8 cellular contexts compared by ENCODE assay signal in the genomic region with DNA sequence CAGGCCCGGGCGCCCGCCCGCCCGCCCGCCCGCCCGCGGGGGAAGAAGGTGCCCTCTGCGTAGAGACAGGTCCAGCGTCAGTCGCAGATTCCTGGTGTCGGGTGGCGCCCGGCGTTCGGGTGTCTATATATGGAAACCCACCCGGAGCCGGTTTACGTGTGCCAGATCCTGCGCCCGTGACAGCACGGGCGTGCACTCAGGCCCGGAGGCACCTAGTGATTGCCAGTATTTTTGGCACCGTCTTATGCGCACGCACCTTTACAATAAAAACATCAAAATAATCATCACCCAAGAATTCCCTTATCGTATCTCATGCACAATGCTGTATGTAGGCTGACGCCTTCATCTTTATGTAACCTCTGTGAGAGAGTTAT. TPM values are rescaled to one million over a fixed set of nuclear protein-coding genes. Genes with fewer than 3 reads are reported as not detected.
DNase-seq lines count a peak whose midpoint lies in the region; ATAC-seq and TF ChIP-seq lines count a peak whose summit lies in the region.

No MANE protein-coding gene starts in this region.

- peaks cover 8% of the 10 kb centered on the region; the same call in 1 of the 2 replicates for H3K4me1 ChIP-seq in Caco-2
- peaks cover 18% of the 10 kb centered on the region for H3K4me1 ChIP-seq in Karpas-422 (ENCODE audit: low read length)
- H3K4me1 ChIP-seq in neuron (ENCODE audit: insufficient read depth, low read length) = peaks cover 13% of the 10 kb centered on the region

- no peak for DNase-seq in Caco-2
- peak; percentile 67 for DNase-seq in Karpas-422
- DNase-seq in activated T-helper 1 cell treated with anti-CD3 and anti-CD28 coated beads, Interleukin-12 subunit alpha, Interleukin-12 subunit beta, Interleukin-2, Interleukin-4 antibody, amounts not matched to agents 30 ng/mL and 10 ng/mL and 1 ng/mL, durations not matched to agents 14 hours and 24 hours and 36 hours (ENCODE audit: low spot score) = no peak
- peak; percentile 25 for DNase-seq in germinal center (ENCODE audit: low spot score)
- DNase-seq in KG1 (lab: John Stamatoyannopoulos, UW) = no peak

- no peaks in the 10 kb centered on the region for H3K9me3 Mint-ChIP-seq in Caco-2 (ENCODE audit: unreplicated experiment)
- H3K9me3 Mint-ChIP-seq in activated T-helper 1 cell treated with anti-CD3 and anti-CD28 coated beads, Interleukin-12 subunit alpha, Interleukin-12 subunit beta, Interleukin-2, Interleukin-4 antibody, amounts not matched to agents 30 ng/mL and 10 ng/mL and 1 ng/mL, durations not matched to agents 14 hours and 24 hours and 36 hours = no peaks in the 10 kb centered on the region

- no peak for TF ChIP-seq CTCF in Caco-2 (IDR thresholded peaks at IDR 0.05; ENCODE audit: insufficient read depth in 1 of 2, low read depth in 1 of 2, low read length in 1 of 2, severe bottlenecking in 1 of 2, unreplicated experiment in 1 of 2)

- no peaks in the 10 kb centered on the region for H3K9me3 ChIP-seq in Caco-2
- H3K9me3 ChIP-seq in Karpas-422 (ENCODE audit: low read length) = no peaks in the 10 kb centered on the region
- no peaks in the 10 kb centered on the region for H3K9me3 ChIP-seq in neuron (ENCODE audit: low read length)

- no peak overlapping the region for H3K27ac ChIP-seq in Karpas-422 (ENCODE audit: low read length)

- H3K9me2 ChIP-seq in Karpas-422 (replicated peaks; ENCODE audit: insufficient read depth, low read length) = no peaks in the 10 kb centered on the region

- peaks cover 26% of the 10 kb centered on the region for H3K36me3 Mint-ChIP-seq in Caco-2 (ENCODE audit: insufficient read depth, unreplicated experiment)
- H3K36me3 Mint-ChIP-seq in activated T-helper 1 cell treated with anti-CD3 and anti-CD28 coated beads, Interleukin-12 subunit alpha, Interleukin-12 subunit beta, Interleukin-2, Interleukin-4 antibody, amounts not matched to agents 30 ng/mL and 10 ng/mL and 1 ng/mL, durations not matched to agents 14 hours and 24 hours and 36 hours (ENCODE audit: low read depth) = peaks cover 1% of the 10 kb centered on the region

- H4K20me1 ChIP-seq in Karpas-422 (ENCODE audit: insufficient read depth, low read depth, low read length) = 0 out of 2 replicates have a peak, but pooled peaks cover 6% of the 10 kb centered on the region

- no peak overlapping the region for H2AFZ ChIP-seq in Karpas-422 (ENCODE audit: low read length)
- H2AFZ ChIP-seq in neuron (ENCODE audit: low read depth, low read length) = no peak overlapping the region

- intact Hi-C loops in Caco-2 (cut with micrococcal nuclease; ENCODE audit: unreplicated experiment) = loop anchor here (2.0 to 10.0 kb wide), 2 partner anchors 161 to 251 kb away; partner anchors contain the start of genes ANKRD37 and LRP2BP
- intact Hi-C loops in activated T-helper 1 cell treated with anti-CD3 and anti-CD28 coated beads, Interleukin-12 subunit alpha, Interleukin-12 subunit beta, Interleukin-2, Interleukin-4 antibody, amounts not matched to agents 30 ng/mL and 10 ng/mL and 1 ng/mL, durations not matched to agents 14 hours and 24 hours and 36 hours (cut with micrococcal nuclease) = loop anchor here (1.0 to 5.0 kb wide), 7 partner anchors 22 to 496 kb away; partner anchors contain the start of genes ANKRD37, CASP3, CCDC110 and CENPU

- no peaks in the 10 kb centered on the region for H3K27me3 ChIP-seq in Caco-2 (replicated peaks; ENCODE audit: control insufficient read depth, insufficient read depth, low read length)
- H3K27me3 ChIP-seq in Karpas-422 (ENCODE audit: low read length) = no peaks in the 10 kb centered on the region
- H3K27me3 ChIP-seq in neuron (ENCODE audit: insufficient read depth, low read length) = no peaks in the 10 kb centered on the region

- H3K27ac Mint-ChIP-seq in Caco-2 (ENCODE audit: unreplicated experiment) = no peak overlapping the region
- no peak overlapping the region for H3K27ac Mint-ChIP-seq in activated T-helper 1 cell treated with anti-CD3 and anti-CD28 coated beads, Interleukin-12 subunit alpha, Interleukin-12 subunit beta, Interleukin-2, Interleukin-4 antibody, amounts not matched to agents 30 ng/mL and 10 ng/mL and 1 ng/mL, durations not matched to agents 14 hours and 24 hours and 36 hours

- H3K4me3 ChIP-seq in Caco-2 (ENCODE audit: low read depth, low read length) (peak overlapping the region; percentile 88), Karpas-422 (ENCODE audit: low read length) (peak overlapping the region; percentile 87), neuron (ENCODE audit: low read length) (peak overlapping the region; percentile 75)

- BruUV-seq in Caco-2 (replicated peaks; lab: Mats Ljungman, UMichigan) = no TSS peak

- H3K4me2 ChIP-seq in Karpas-422 (ENCODE audit: low read depth, low read length, poor library complexity, severe bottlenecking) = peak overlapping the region; percentile 88

- ATAC-seq in GM21447 (IDR thresholded peaks at IDR 0.05; ENCODE audit: unreplicated experiment) = peak; percentile 26
- no peak for ATAC-seq in activated CD4-positive, CD25-positive, alpha-beta regulatory T cell treated with anti-CD3 and anti-CD28 coated beads, Interleukin-2, amount 50 U/mL, for 24 hours

- no peaks in the 10 kb centered on the region for H3K27me3 Mint-ChIP-seq in Caco-2 (ENCODE audit: insufficient read depth, unreplicated experiment)
- H3K27me3 Mint-ChIP-seq in activated T-helper 1 cell treated with anti-CD3 and anti-CD28 coated beads, Interleukin-12 subunit alpha, Interleukin-12 subunit beta, Interleukin-2, Interleukin-4 antibody, amounts not matched to agents 30 ng/mL and 10 ng/mL and 1 ng/mL, durations not matched to agents 14 hours and 24 hours and 36 hours (ENCODE audit: insufficient read depth) = peaks cover 66% of the 10 kb centered on the region

- no peaks in the 10 kb centered on the region for H3K4me1 Mint-ChIP-seq in Caco-2 (ENCODE audit: low read depth, unreplicated experiment)
- peaks cover 12% of the 10 kb centered on the region for H3K4me1 Mint-ChIP-seq in activated T-helper 1 cell treated with anti-CD3 and anti-CD28 coated beads, Interleukin-12 subunit alpha, Interleukin-12 subunit beta, Interleukin-2, Interleukin-4 antibody, amounts not matched to agents 30 ng/mL and 10 ng/mL and 1 ng/mL, durations not matched to agents 14 hours and 24 hours and 36 hours (ENCODE audit: low read depth)

- POLR2A ChIA-PET in Caco-2 (lab: Charles Lee) = interaction anchor here (0.6 to 1.8 kb wide), 5 partner anchors 9 to 410 kb away, joined by 4 to 11 read pairs (median 4); partner anchors contain the start of genes ANKRD37, CENPU and LRP2BP

- peaks cover 2% of the 10 kb centered on the region for H3K36me3 ChIP-seq in Caco-2 (ENCODE audit: control insufficient read depth, insufficient read depth, low read length)
- H3K36me3 ChIP-seq in Karpas-422 (ENCODE audit: insufficient read depth, low read length) = peaks cover 7% of the 10 kb centered on the region; the same call in 1 of the 2 replicates
- peaks cover 10% of the 10 kb centered on the region for H3K36me3 ChIP-seq in neuron (ENCODE audit: insufficient read depth, low read length)

- peak overlapping the region; percentile 75 for H3K9ac ChIP-seq in Karpas-422 (ENCODE audit: low read length)

- CTCF ChIA-PET in Caco-2 (lab: Charles Lee) = interaction anchor here (0.6 to 1.7 kb wide), 4 partner anchors 9 to 1496 kb away, joined by 3 to 13 read pairs (median 4); no protein-coding TSS in a partner anchor

- peaks cover 15% of the 10 kb centered on the region for H3K79me2 ChIP-seq in Karpas-422 (ENCODE audit: low read length)

- H3K4me3 Mint-ChIP-seq in Caco-2 (ENCODE audit: unreplicated experiment) = peak overlapping the region; percentile 88
- H3K4me3 Mint-ChIP-seq in activated T-helper 1 cell treated with anti-CD3 and anti-CD28 coated beads, Interleukin-12 subunit alpha, Interleukin-12 subunit beta, Interleukin-2, Interleukin-4 antibody, amounts not matched to agents 30 ng/mL and 10 ng/mL and 1 ng/mL, durations not matched to agents 14 hours and 24 hours and 36 hours = peak overlapping the region; percentile 81

RNA-seq across cellular contexts. Expression of gene SLC25A4, which starts 0.5 kb away (rescaled TPM):
- total RNA-seq in Caco-2 (2022) = 24.1 and 24.6 TPM in 2 replicates
- 19.5 and 31.8 TPM in 2 replicates for total RNA-seq in Karpas-422 (2014; rRNA removed; shearing (Covaris generic); ENCODE audit: low replicate concordance)
- 2.3 and 2.7 TPM in 2 replicates for total RNA-seq in activated T-helper 1 cell treated with anti-CD3 and anti-CD28 coated beads, Interleukin-12 subunit alpha, Interleukin-12 subunit beta, Interleukin-2, Interleukin-4 antibody, amounts not matched to agents 30 ng/mL and 10 ng/mL and 1 ng/mL, durations not matched to agents 14 hours and 24 hours and 36 hours

Comparison
In these comparisons a context has a peak if more than half of its experiments do, and no peak if none do; other contexts are left out.
1. DNase-seq: peak in Karpas-422 (single experiment) and germinal center (single experiment); none in Caco-2 (0 of 2), activated T-helper 1 cell treated with anti-CD3 and anti-CD28 coated beads, Interleukin-12 subunit alpha, Interleukin-12 subunit beta, Interleukin-2, Interleukin-4 antibody, amounts not matched to agents 30 ng/mL and 10 ng/mL and 1 ng/mL, durations not matched to agents 14 hours and 24 hours and 36 hours (single experiment) and KG1 (single experiment).
2. Peak in every context shown above with its lines, with median percentiles within 50 percentile points of each other: H3K4me3 ChIP-seq.